ENCODE assay signal across 8 cellular contexts in genomic region chr16:17921357-17921978, GRCh38.
DNase-seq lines count a peak whose midpoint lies in the region; ATAC-seq and TF ChIP-seq lines count a peak whose summit lies in the region.

No MANE protein-coding gene starts in this region.

- no peak overlapping the region for H4K5ac ChIP-seq in mesendoderm (ENCODE audit: low read length)

- no peaks in the 10 kb centered on the region for H3K4me1 ChIP-seq in mesendoderm (ENCODE audit: control insufficient read depth, low read depth, low read length)

- POLR2A ChIA-PET in activated naive CD8-positive, alpha-beta T cell treated with anti-CD3 and anti-CD28 coated beads, Interleukin-2, amount 10 ng/mL, durations not matched to agents 7 days and 5 days (lab: Charles Lee), result no interaction called here

- no peak overlapping the region for H2BK120ac ChIP-seq in mesendoderm (ENCODE audit: low read depth, low read length)

- no peaks in the 10 kb centered on the region for H3K4me1 Mint-ChIP-seq in activated naive CD8-positive, alpha-beta T cell treated with anti-CD3 and anti-CD28 coated beads, Interleukin-2, amount 10 ng/mL, durations not matched to agents 7 days and 5 days

- peaks cover 4% of the 10 kb centered on the region for H3K27me3 Mint-ChIP-seq in activated naive CD8-positive, alpha-beta T cell treated with anti-CD3 and anti-CD28 coated beads, Interleukin-2, amount 10 ng/mL, durations not matched to agents 7 days and 5 days

- peak; percentile 17 for DNase-seq in GDM1 (lab: John Stamatoyannopoulos, UW)
- peak; percentile 57 for DNase-seq in activated naive CD8-positive, alpha-beta T cell treated with anti-CD3 and anti-CD28 coated beads, Interleukin-2, amount 10 ng/mL, durations not matched to agents 7 days and 5 days
- peak; percentile 62 for DNase-seq in mesendoderm
- no peak for DNase-seq in AG08396 (ENCODE audit: low spot score)
- no peak for DNase-seq in posterior cingulate gyrus

- no peaks in the 10 kb centered on the region for H3K36me3 Mint-ChIP-seq in activated naive CD8-positive, alpha-beta T cell treated with anti-CD3 and anti-CD28 coated beads, Interleukin-2, amount 10 ng/mL, durations not matched to agents 7 days and 5 days

- H3K4me3 Mint-ChIP-seq in activated naive CD8-positive, alpha-beta T cell treated with anti-CD3 and anti-CD28 coated beads, Interleukin-2, amount 10 ng/mL, durations not matched to agents 7 days and 5 days, result no peak overlapping the region

- no peak overlapping the region for H3K27ac Mint-ChIP-seq in activated naive CD8-positive, alpha-beta T cell treated with anti-CD3 and anti-CD28 coated beads, Interleukin-2, amount 10 ng/mL, durations not matched to agents 7 days and 5 days

- H3K4me2 ChIP-seq in mesendoderm (ENCODE audit: low read length), result no peak overlapping the region

- ATAC-seq in HG03175 (IDR thresholded peaks at IDR 0.05; ENCODE audit: unreplicated experiment), result peak; percentile 59
- ATAC-seq in SK-N-SH treated with all-trans-retinoic acid at 6 μM for 48 hours, result 0 out of 3 replicates have a peak, but pooled peaks have one; percentile 52
- peak; percentile 54 for ATAC-seq in activated naive CD8-positive, alpha-beta T cell treated with anti-CD3 and anti-CD28 coated beads, Interleukin-2, amount 10 ng/mL, durations not matched to agents 7 days and 5 days (ENCODE audit: low read depth)
- no peak for ATAC-seq in HG02623 (IDR thresholded peaks at IDR 0.05; ENCODE audit: unreplicated experiment)

- H3K9ac ChIP-seq in mesendoderm (ENCODE audit: low read length), result no peak overlapping the region

- no peak overlapping the region for H2AK5ac ChIP-seq in mesendoderm (ENCODE audit: low read length)

- H3K36me3 ChIP-seq in mesendoderm (ENCODE audit: control insufficient read depth, insufficient read depth, low read length), result no peaks in the 10 kb centered on the region

- no peak overlapping the region for H3K56ac ChIP-seq in mesendoderm (ENCODE audit: low read length)

- intact Hi-C loops in posterior cingulate gyrus (cut with DNase I), result no loop called here

- no peak overlapping the region for H3K4ac ChIP-seq in mesendoderm (ENCODE audit: low read depth, low read length)

- no peaks in the 10 kb centered on the region for H3K79me2 ChIP-seq in mesendoderm (ENCODE audit: control insufficient read depth, insufficient read depth, low read length)

- H2BK15ac ChIP-seq in mesendoderm (replicated peaks; ENCODE audit: low read depth), result no peak overlapping the region

- H3K18ac ChIP-seq in mesendoderm (ENCODE audit: low read length), result no peak overlapping the region

- no peak overlapping the region for H3K27ac ChIP-seq in mesendoderm (ENCODE audit: low read depth, low read length)

- no peak overlapping the region for H2BK5ac ChIP-seq in mesendoderm (ENCODE audit: low read length)

- no peak overlapping the region for H4K8ac ChIP-seq in mesendoderm (ENCODE audit: low read depth, low read length)

- no peaks in the 10 kb centered on the region for H3K9me3 Mint-ChIP-seq in activated naive CD8-positive, alpha-beta T cell treated with anti-CD3 and anti-CD28 coated beads, Interleukin-2, amount 10 ng/mL, durations not matched to agents 7 days and 5 days

- no CpG with 5 or more reads among the region's 2 CpGs for WGBS in mesendoderm (ENCODE audit: extremely low coverage, insufficient coverage, low lambda C conversion rate)

- H3K79me1 ChIP-seq in mesendoderm (ENCODE audit: low read length), result no peaks in the 10 kb centered on the region

- no peaks in the 10 kb centered on the region for H3K27me3 ChIP-seq in mesendoderm (ENCODE audit: insufficient read depth, low read length, poor library complexity)

- H3K23ac ChIP-seq in mesendoderm (ENCODE audit: low read length), result no peak overlapping the region

- no peak overlapping the region for H3K4me3 ChIP-seq in mesendoderm (ENCODE audit: low read length)

TF ChIP-seq in SK-N-SH treated with all-trans-retinoic acid at 6 μM for 48 hours, 23 proteins besides CTCF, POLR2A, EP300 and RAD21:
- no peak for TF ChIP-seq CREB5 (CRISPR knock-in tag; IDR thresholded peaks at IDR 0.05; ENCODE audit: low read depth)
- no peak for TF ChIP-seq ARNTL (CRISPR knock-in tag; IDR thresholded peaks at IDR 0.05; ENCODE audit: borderline replicate concordance, low read depth)
- no peak for TF ChIP-seq TCF4 (CRISPR knock-in tag; IDR thresholded peaks at IDR 0.05; ENCODE audit: borderline replicate concordance)
- TF ChIP-seq PATZ1 (CRISPR knock-in tag; IDR thresholded peaks at IDR 0.05; ENCODE audit: borderline replicate concordance), result no peak
- no peak for TF ChIP-seq BACH2 (CRISPR knock-in tag; IDR thresholded peaks at IDR 0.05; ENCODE audit: borderline replicate concordance)
- no peak for TF ChIP-seq OSR1 (CRISPR knock-in tag; IDR thresholded peaks at IDR 0.05)
- TF ChIP-seq ESRRG (CRISPR knock-in tag; IDR thresholded peaks at IDR 0.05), result no peak
- no peak for TF ChIP-seq TSHZ2 (CRISPR knock-in tag; IDR thresholded peaks at IDR 0.05)
- TF ChIP-seq ZNF70 (CRISPR knock-in tag; IDR thresholded peaks at IDR 0.05), result no peak
- TF ChIP-seq ZNF8 (CRISPR knock-in tag; IDR thresholded peaks at IDR 0.05), result no peak
- no peak for TF ChIP-seq SNAI2 (CRISPR knock-in tag; IDR thresholded peaks at IDR 0.05)

Comparison
In these comparisons a context has a peak if more than half of its experiments do, and no peak if none do; other contexts are left out.
1. DNase-seq: peak in GDM1 (single experiment), activated naive CD8-positive, alpha-beta T cell treated with anti-CD3 and anti-CD28 coated beads, Interleukin-2, amount 10 ng/mL, durations not matched to agents 7 days and 5 days (single experiment) and mesendoderm (single experiment); none in AG08396 (single experiment) and posterior cingulate gyrus (0 of 10).